ENCODE assay signal across 25 cellular contexts in genomic region chr13:38875186-38875875, GRCh38.
"Had no signal": no experiment of that assay in that cellular context is flagged by ENCODE, and none has a peak within 500 bp of the region (broad histone marks: within the 10 kb centered on the region; RNA-seq: fewer than 3 reads in every experiment).

No MANE protein-coding gene starts in this region.

- H3K9me3 ChIP-seq: body of pancreas, right lobe of liver, uterus had no signal

- ATAC-seq: activated CD4-positive, CD25-positive, alpha-beta regulatory T cell treated with anti-CD3 and anti-CD28 coated beads, Interleukin-2, amount 50 U/mL, for 24 hours; body of pancreas; esophagus mucosa; left colon; naive thymus-derived CD4-positive, alpha-beta T cell; right lobe of liver had no signal

- H3K27me3 Mint-ChIP-seq: type B pancreatic cell had no signal

- H3K27me3 ChIP-seq: body of pancreas, cardiac muscle cell, right lobe of liver, uterus had no signal

- H3K4me3 Mint-ChIP-seq: activated naive CD8-positive, alpha-beta T cell; mesothelial cell of epicardium; naive thymus-derived CD4-positive, alpha-beta T cell; T-helper 1 cell treated with Interleukin-12 subunit alpha and Interleukin-12 subunit beta and Interleukin-4 antibody, amounts not matched to agents 30 μg/mL and 1 μg/mL, for 36 hours; type B pancreatic cell had no signal

- H3K36me3 ChIP-seq: cardiac muscle cell, right lobe of liver, uterus, WERI-Rb-1 had no signal

- H3K4me1 ChIP-seq: uterus had no signal

- H3K27ac ChIP-seq: body of pancreas, cardiac muscle cell, coronary artery, right lobe of liver, uterus, WERI-Rb-1 had no signal

- H3K36me3 Mint-ChIP-seq: activated naive CD8-positive, alpha-beta T cell; naive thymus-derived CD4-positive, alpha-beta T cell had no signal

- H3K27ac Mint-ChIP-seq: activated naive CD8-positive, alpha-beta T cell; mesothelial cell of epicardium; naive thymus-derived CD4-positive, alpha-beta T cell; T-helper 1 cell treated with Interleukin-12 subunit alpha and Interleukin-12 subunit beta and Interleukin-4 antibody, amounts not matched to agents 30 μg/mL and 1 μg/mL, for 36 hours; type B pancreatic cell had no signal

- DNase-seq: activated CD4-positive, alpha-beta T cell treated with anti-CD3 and anti-CD28 coated beads for 48 hours; activated CD4-positive, alpha-beta T cell treated with anti-CD3 and anti-CD28 coated beads, Interleukin-2, amount 50 U/mL, for 48 hours; activated CD8-positive, alpha-beta memory T cell treated with anti-CD3 and anti-CD28 coated beads for 24 hours; activated effector memory CD4-positive, alpha-beta T cell treated with Interleukin-2 at 50 U/mL for 16 hours; activated naive CD4-positive, alpha-beta T cell treated with Interleukin-2 at 50 U/mL for 16 hours; aorta; body of pancreas; foreskin fibroblast; left colon; mammary epithelial cell; naive thymus-derived CD4-positive, alpha-beta T cell; right lobe of liver; stimulated activated CD4-positive, alpha-beta T cell treated with anti-CD3 and anti-CD28 coated beads, Interleukin-2, amount 100 ng/mL, for 48 hours; stimulated activated naive CD4-positive, alpha-beta T cell treated with Interleukin-2 at 50 U/mL for 16 hours; T1000; uterus; WERI-Rb-1 had no signal

- H3K9me3 Mint-ChIP-seq: mesothelial cell of epicardium; naive thymus-derived CD4-positive, alpha-beta T cell; T-helper 1 cell treated with Interleukin-12 subunit alpha and Interleukin-12 subunit beta and Interleukin-4 antibody, amounts not matched to agents 30 μg/mL and 1 μg/mL, for 36 hours; type B pancreatic cell had no signal

- H3K4me3 ChIP-seq: body of pancreas, cardiac muscle cell, coronary artery, right lobe of liver, uterus had no signal
